18 cellular contexts compared by ENCODE assay signal in the genomic region with DNA sequence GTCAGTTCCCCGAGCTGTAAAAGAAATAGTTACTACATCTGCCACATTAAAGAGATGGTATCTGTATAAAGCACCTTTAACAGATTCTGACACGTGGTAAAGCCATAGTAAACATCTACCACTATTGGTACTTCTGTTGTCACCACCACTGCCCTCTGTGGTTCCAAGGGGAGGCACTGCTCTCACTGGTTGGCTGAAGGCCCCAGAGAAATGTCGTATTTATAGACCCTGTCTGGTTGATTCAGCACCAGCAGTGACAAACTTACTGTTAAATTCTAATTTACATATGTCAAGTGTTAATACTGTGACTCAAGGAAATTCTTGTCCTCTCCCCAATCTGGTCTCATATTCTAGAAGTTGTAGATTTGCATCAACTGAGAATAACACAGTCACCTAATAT.
"Had no signal": no experiment of that assay in that cellular context is flagged by ENCODE, and none has a peak within 500 bp of the region (broad histone marks: within the 10 kb centered on the region; RNA-seq: fewer than 3 reads in every experiment).

No MANE protein-coding gene starts in this region.

- DNase-seq: activated CD4-positive, alpha-beta T cell treated with anti-CD3 and anti-CD28 coated beads, Interleukin-2, amount 50 U/mL, for 4 hours; activated CD8-positive, alpha-beta memory T cell treated with anti-CD3 and anti-CD28 coated beads, Interleukin-2, amount 50 U/mL, for 4 hours; anterior cingulate cortex; hypothalamus; midbrain; naive B cell; occipital lobe; right cardiac atrium; SK-N-SH; stimulated activated CD4-positive, alpha-beta T cell treated with anti-CD3 and anti-CD28 coated beads, Interleukin-2, amount 100 ng/mL, for 24 hours; stimulated activated naive CD4-positive, alpha-beta T cell treated with Interleukin-2 at 50 U/mL for 16 hours; T-helper 1 cell; testis; upper lobe of right lung had no signal

- H3K4me1 ChIP-seq: breast epithelium, testis, upper lobe of right lung had no signal

- H3K9me3 ChIP-seq: breast epithelium, SK-N-SH, testis, upper lobe of right lung had no signal

- H3K27ac Mint-ChIP-seq: activated naive CD4-positive, alpha-beta T cell treated with anti-CD3 and anti-CD28 coated beads, Interleukin-2, amount 50 U/mL, for 24 hours; naive B cell; progenitor cell of endocrine pancreas had no signal

- H3K4me3 Mint-ChIP-seq: activated naive CD4-positive, alpha-beta T cell treated with anti-CD3 and anti-CD28 coated beads, Interleukin-2, amount 50 U/mL, for 24 hours; naive B cell had no signal

- H3K9me3 Mint-ChIP-seq: activated naive CD4-positive, alpha-beta T cell treated with anti-CD3 and anti-CD28 coated beads, Interleukin-2, amount 50 U/mL, for 24 hours; naive B cell had no signal

- H3K27ac ChIP-seq: breast epithelium, testis, upper lobe of right lung had no signal

- ATAC-seq: right cardiac atrium, upper lobe of right lung had no signal

- H3K4me3 ChIP-seq: breast epithelium, lung, testis, upper lobe of right lung had no signal

- H3K27me3 Mint-ChIP-seq: activated naive CD4-positive, alpha-beta T cell treated with anti-CD3 and anti-CD28 coated beads, Interleukin-2, amount 50 U/mL, for 24 hours; naive B cell; progenitor cell of endocrine pancreas had no signal

- H3K36me3 ChIP-seq: breast epithelium, upper lobe of right lung had no signal

- H3K27me3 ChIP-seq: breast epithelium, testis, upper lobe of right lung had no signal

- H3K4me1 Mint-ChIP-seq: activated naive CD4-positive, alpha-beta T cell treated with anti-CD3 and anti-CD28 coated beads, Interleukin-2, amount 50 U/mL, for 24 hours had no signal
